Comparison of ENCODE assay signal across 15 cellular contexts in genomic region chr5:123610209-123610608, GRCh38.
DNase-seq lines count a peak whose midpoint lies in the region; ATAC-seq and TF ChIP-seq lines count a peak whose summit lies in the region.
"Had no signal": no experiment of that assay in that cellular context is flagged by ENCODE, and none has a peak within 500 bp of the region (broad histone marks: within the 10 kb centered on the region; RNA-seq: fewer than 3 reads in every experiment).

No MANE protein-coding gene starts in this region.

- no peak for DNase-seq in CD4-positive, alpha-beta memory T cell
- DNase-seq in IMR-90, result peak; percentile 51
- peak; percentile 49 for DNase-seq in amniotic epithelial cell (ENCODE audit: low read depth)
- peak; percentile 39 for DNase-seq in mesenchymal stem cell
- DNase-seq in NCI-H345 (lab: John Stamatoyannopoulos, UW), result no peak
- DNase-seq: activated effector memory CD4-positive, alpha-beta T cell treated with anti-CD3 and anti-CD28 coated beads, Interleukin-2, amount 50 U/mL, for 16 hours; DMS79 treated with DMSO at 0.1 percent for 48 hours; left ventricle myocardium superior; OCI-M1; stimulated activated CD4-positive, alpha-beta T cell treated with anti-CD3 and anti-CD28 coated beads, Interleukin-15, amount 100 ng/mL, for 24 hours had no signal

- no peaks in the 10 kb centered on the region for H3K9me3 Mint-ChIP-seq in CD4-positive, alpha-beta memory T cell

- CTCF ChIA-PET in CD4-positive, alpha-beta memory T cell (lab: Charles Lee; ENCODE audit: partially characterized antibody), result interaction anchor here (1.0 to 2.8 kb wide), 16 partner anchors 11 to 905 kb away, joined by 3 to 30 read pairs (median 4); partner anchors contain the start of gene CEP120
- CTCF ChIA-PET in IMR-90 (lab: Yijun Ruan, JAX), result interaction anchor here (0.6 to 2.3 kb wide), 6 partner anchors 96 to 239 kb away, joined by 3 to 13 read pairs (median 6); partner anchors contain the start of gene CEP120

- peak overlapping the region; percentile 2 to 90 (median 68) for H3K27ac Mint-ChIP-seq in CD4-positive, alpha-beta memory T cell

- H3K4me2 ChIP-seq in IMR-90 (ENCODE audit: low read depth, low read length) (no peak overlapping the region), mesenchymal stem cell (ENCODE audit: low read length, poor library complexity, severe bottlenecking) (no peak overlapping the region)
- H3K4me2 ChIP-seq: BLaER1 had no signal

- H2AK9ac ChIP-seq in IMR-90 (replicated peaks; ENCODE audit: low read depth, low read length, poor library complexity), result no peak overlapping the region

- no peak overlapping the region for H4K5ac ChIP-seq in IMR-90 (ENCODE audit: low read depth, low read length)

- H2BK20ac ChIP-seq in IMR-90 (ENCODE audit: low read depth, low read length), result no peak overlapping the region

- in situ Hi-C loops in IMR-90 (cut with MboI; ENCODE audit: low sequenced_read_pairs), result loop anchor here (25.0 kb wide), 1 partner anchor 1098 kb away; no protein-coding TSS in a partner anchor

- no peak for TF ChIP-seq POLR2A in IMR-90 (IDR thresholded peaks at IDR 0.05; ENCODE audit: low read depth, low read length)

- intact Hi-C loops in CD4-positive, alpha-beta memory T cell (cut with micrococcal nuclease), result loop anchor here (5.0 kb wide), 2 partner anchors 98 to 1093 kb away; partner anchors contain the start of gene CSNK1G3
- intact Hi-C loops in IMR-90 (cut with micrococcal nuclease), result loop anchor here (2.0 to 5.0 kb wide), 4 partner anchors 97 to 1109 kb away; partner anchors contain the start of gene CSNK1G3

- no peaks in the 10 kb centered on the region for H3K9me3 ChIP-seq in CD4-positive, alpha-beta memory T cell (ENCODE audit: control insufficient read depth in 1 of 2, low read length in 2 of 2)
- H3K9me3 ChIP-seq in IMR-90 (ENCODE audit: control insufficient read depth, insufficient read depth, low read length), result no peaks in the 10 kb centered on the region
- no peaks in the 10 kb centered on the region for H3K9me3 ChIP-seq in mesenchymal stem cell (ENCODE audit: control insufficient read depth, low read length)
- H3K9me3 ChIP-seq: BLaER1, prostate gland had no signal

- H2AFZ ChIP-seq in IMR-90 (replicated peaks; ENCODE audit: low read length, poor library complexity) (no peak overlapping the region), mesenchymal stem cell (ENCODE audit: low read depth, low read length) (no peak overlapping the region)

- no peak for TF ChIP-seq CTCF in IMR-90 (conservative IDR thresholded peaks at IDR 0.05; ENCODE audit: low read depth, low read length)

- no TSS peak for BruUV-seq in IMR-90 (replicated peaks; lab: Mats Ljungman, UMichigan)

- no CpG with 5 or more reads among the region's 2 CpGs for WGBS in IMR-90 (ENCODE audit: extremely low coverage in 2 of 2, insufficient read length in 1 of 2), 2 experiments
- 92% methylated on average over 2 of the region's 2 CpGs for WGBS in mesenchymal stem cell

- H2BK5ac ChIP-seq in IMR-90 (ENCODE audit: low read depth, low read length, poor library complexity, severe bottlenecking) (no peak overlapping the region), mesenchymal stem cell (ENCODE audit: low read depth, low read length, poor library complexity, severe bottlenecking) (no peak overlapping the region)

- no peaks in the 10 kb centered on the region for H3K4me1 ChIP-seq in CD4-positive, alpha-beta memory T cell (ENCODE audit: insufficient read depth, low read length)
- H3K4me1 ChIP-seq in IMR-90 (ENCODE audit: control insufficient read depth, insufficient read depth, low read length), result no peaks in the 10 kb centered on the region
- H3K4me1 ChIP-seq in mesenchymal stem cell (ENCODE audit: control insufficient read depth, insufficient read depth, low read depth, low read length), result no peaks in the 10 kb centered on the region
- H3K4me1 ChIP-seq: BLaER1, prostate gland had no signal

- H3K18ac ChIP-seq in IMR-90 (ENCODE audit: low read depth, low read length) (no peak overlapping the region), mesenchymal stem cell (ENCODE audit: low read depth in 1 of 2, low read length in 2 of 2) (no peak overlapping the region)

- no peak for TF ChIP-seq RAD21 in IMR-90 (IDR thresholded peaks at IDR 0.05; ENCODE audit: low read length)

- POLR2A ChIA-PET in CD4-positive, alpha-beta memory T cell (lab: Charles Lee; ENCODE audit: partially characterized antibody), result interaction anchor here (0.8 to 3.1 kb wide), 2 partner anchors 98 to 187 kb away, joined by 3 to 36 read pairs; partner anchors contain the start of genes CEP120 and CSNK1G3
- POLR2A ChIA-PET in IMR-90 (lab: Charles Lee; ENCODE audit: unreplicated experiment), result no interaction called here

- peak; percentile 48 for ATAC-seq in IMR-90 (ENCODE audit: low read depth)
- no peak for ATAC-seq in HG02885 (IDR thresholded peaks at IDR 0.05; ENCODE audit: poor library complexity, unreplicated experiment)
- ATAC-seq in HG02852 (IDR thresholded peaks at IDR 0.05; ENCODE audit: unreplicated experiment), result no peak

- no peak overlapping the region for H2BK12ac ChIP-seq in mesenchymal stem cell (ENCODE audit: low read length in 2 of 2)

- H4K8ac ChIP-seq in IMR-90 (ENCODE audit: low read depth in 2 of 2, low read length in 2 of 2) (no peak overlapping the region), mesenchymal stem cell (ENCODE audit: low read length) (no peak overlapping the region)

- H3K4me3 Mint-ChIP-seq in CD4-positive, alpha-beta memory T cell, result no peak overlapping the region

- H3K4me3 ChIP-seq in CD4-positive, alpha-beta memory T cell (ENCODE audit: low read length in 2 of 2), result no peak overlapping the region
- H3K4me3 ChIP-seq in IMR-90 (ENCODE audit: insufficient read depth, low read depth, low read length) (no peak overlapping the region), mesenchymal stem cell (ENCODE audit: insufficient read depth in 1 of 2, low read depth in 1 of 2, low read length in 2 of 2) (no peak overlapping the region)
- H3K4me3 ChIP-seq: BLaER1, prostate gland had no signal

- peaks cover 0 to 6% (median 2%) of the 10 kb centered on the region in 4 donors for H3K4me1 Mint-ChIP-seq in CD4-positive, alpha-beta memory T cell

- no peaks in the 10 kb centered on the region for H3K27me3 Mint-ChIP-seq in CD4-positive, alpha-beta memory T cell

- H2BK120ac ChIP-seq in IMR-90 (ENCODE audit: low read depth, low read length) (no peak overlapping the region), mesenchymal stem cell (ENCODE audit: low read depth, low read length) (no peak overlapping the region)

- peaks cover 5% of the 10 kb centered on the region for H3K36me3 ChIP-seq in CD4-positive, alpha-beta memory T cell (ENCODE audit: insufficient read depth, low read length)
- peaks cover 6% of the 10 kb centered on the region; the same call in 1 of the 2 replicates for H3K36me3 ChIP-seq in IMR-90 (ENCODE audit: control insufficient read depth, insufficient read depth, low read length)
- peaks cover 0 to 56% of the 10 kb centered on the region in 2 experiments for H3K36me3 ChIP-seq in mesenchymal stem cell (ENCODE audit: control insufficient read depth in 1 of 2, insufficient read depth in 2 of 2, low read depth in 1 of 2, low read length in 2 of 2)
- H3K36me3 ChIP-seq: prostate gland had no signal

- no peak overlapping the region for H4K91ac ChIP-seq in IMR-90 (ENCODE audit: insufficient read depth, low read depth, low read length)
- H4K91ac ChIP-seq in mesenchymal stem cell (ENCODE audit: low read length), result no peak overlapping the region

- no peaks in the 10 kb centered on the region for H4K20me1 ChIP-seq in IMR-90 (ENCODE audit: insufficient read depth, low read length)
- H4K20me1 ChIP-seq: BLaER1 had no signal

- no peak overlapping the region for H2BK15ac ChIP-seq in IMR-90 (ENCODE audit: low read depth, low read length)
- H2BK15ac ChIP-seq in mesenchymal stem cell (ENCODE audit: low read depth, poor library complexity, severe bottlenecking), result no peak overlapping the region

- H3K36me3 Mint-ChIP-seq in CD4-positive, alpha-beta memory T cell, result peaks cover 19 to 29% of the 10 kb centered on the region in 2 donors

- H3K23ac ChIP-seq in IMR-90 (ENCODE audit: low read depth, low read length) (no peak overlapping the region), mesenchymal stem cell (ENCODE audit: low read length in 2 of 2) (no peak overlapping the region)

- H3K27ac ChIP-seq in CD4-positive, alpha-beta memory T cell (ENCODE audit: low read depth, low read length), result no peak overlapping the region
- H3K27ac ChIP-seq in IMR-90 (ENCODE audit: insufficient read depth, low read length) (no peak overlapping the region), mesenchymal stem cell (ENCODE audit: low read length, poor library complexity, severe bottlenecking) (no peak overlapping the region)
- H3K27ac ChIP-seq: BLaER1, KMS-11, prostate gland had no signal

- H3K4ac ChIP-seq in IMR-90 (ENCODE audit: low read depth, low read length), result no peak overlapping the region
- H3K4ac ChIP-seq in mesenchymal stem cell (ENCODE audit: low read depth in 1 of 2, low read length in 2 of 2), result no peak overlapping the region

- H3K9ac ChIP-seq in IMR-90 (ENCODE audit: low read depth, low read length) (no peak overlapping the region), mesenchymal stem cell (ENCODE audit: low read length) (no peak overlapping the region)
- H3K9ac ChIP-seq: BLaER1, KMS-11 had no signal

- H3K79me1 ChIP-seq in IMR-90 (ENCODE audit: low read depth in 1 of 2, low read length in 2 of 2) (no peaks in the 10 kb centered on the region; a peak in 1 of 4 replicates), mesenchymal stem cell (replicated peaks; ENCODE audit: low read length, poor library complexity, severe bottlenecking) (peaks cover 5% of the 10 kb centered on the region)

- no peak overlapping the region for H2AK5ac ChIP-seq in IMR-90 (ENCODE audit: low read depth, low read length)
- H2AK5ac ChIP-seq in mesenchymal stem cell (ENCODE audit: low read length, severe bottlenecking), result no peak overlapping the region

- no peaks in the 10 kb centered on the region for H3K9me1 ChIP-seq in IMR-90 (ENCODE audit: insufficient read depth, low read length)

- H3K14ac ChIP-seq in IMR-90 (replicated peaks; ENCODE audit: low read depth, low read length), result no peak overlapping the region
- H3K14ac ChIP-seq in mesenchymal stem cell (ENCODE audit: low read length in 2 of 2), result no peak overlapping the region

- H3K56ac ChIP-seq in IMR-90 (ENCODE audit: extremely low read depth, insufficient read depth, low read length), result no peak overlapping the region

- dilution Hi-C loops in IMR-90 (cut with HindIII; ENCODE audit: low sequenced_read_pairs, unreplicated experiment), result no loop called here

- H3K27me3 ChIP-seq in CD4-positive, alpha-beta memory T cell (ENCODE audit: insufficient read depth, low read length), result no peaks in the 10 kb centered on the region
- H3K27me3 ChIP-seq in IMR-90 (ENCODE audit: control insufficient read depth, insufficient read depth, low read length) (no peaks in the 10 kb centered on the region), mesenchymal stem cell (ENCODE audit: control insufficient read depth in 1 of 2, insufficient read depth in 1 of 2, low read length in 2 of 2) (no peaks in the 10 kb centered on the region)
- H3K27me3 ChIP-seq: BLaER1 had no signal

TF ChIP-seq in IMR-90, 13 proteins besides CTCF, POLR2A, EP300 and RAD21:
- TF ChIP-seq FOS (IDR thresholded peaks at IDR 0.05; ENCODE audit: low read depth, low read length) (peak; percentile 33; the same call in 1 of the 2 replicates), CHD1 (IDR thresholded peaks at IDR 0.05; ENCODE audit: low read depth, low read length) (no peak)

Comparison
In these comparisons a context has a peak if more than half of its experiments do, and no peak if none do; other contexts are left out.
1. DNase-seq: peak in IMR-90 (single experiment), amniotic epithelial cell (single experiment) and mesenchymal stem cell (single experiment); none in CD4-positive, alpha-beta memory T cell (0 of 5) and NCI-H345 (single experiment).